ENCODE assay signal across 9 cellular contexts in the genomic region with DNA sequence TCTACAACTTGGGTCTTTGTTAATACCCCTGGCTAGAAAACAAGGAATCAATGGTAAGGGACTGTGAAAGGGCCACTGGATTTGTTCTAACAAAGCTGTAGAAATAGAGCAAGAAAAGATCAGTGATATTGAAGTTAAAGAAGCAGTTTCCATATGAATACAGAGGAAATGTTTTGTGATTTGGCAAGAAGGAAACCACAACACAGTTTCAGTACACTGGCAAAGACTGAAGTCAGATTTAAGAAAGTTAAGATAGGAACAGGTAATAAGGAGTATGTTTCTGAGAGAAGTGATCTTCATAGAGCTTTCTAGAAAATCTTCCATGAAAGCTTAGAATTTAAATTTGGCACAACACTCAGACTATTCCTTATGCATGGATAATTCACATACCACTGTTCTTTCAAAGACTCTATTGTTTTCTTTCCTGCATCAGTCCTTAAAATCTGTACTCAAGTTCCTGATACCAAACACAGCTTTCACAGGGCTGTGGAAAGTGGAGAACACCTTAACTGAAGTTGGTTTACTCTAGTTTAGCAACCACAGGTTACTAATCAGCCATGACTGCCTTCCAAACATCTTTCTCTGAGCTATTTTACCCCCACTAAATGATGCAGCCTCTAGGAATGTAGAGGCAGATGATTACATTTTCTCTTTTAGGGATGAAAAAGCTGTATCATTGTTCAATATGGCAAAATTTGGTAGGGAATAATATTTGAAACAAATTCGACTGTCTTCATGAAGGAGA. TPM values are rescaled to one million over a fixed set of nuclear protein-coding genes. Genes with fewer than 3 reads are reported as not detected.
A peak's percentile ranks its signal among the peaks of the same experiment; 100 is the strongest.
DNase-seq lines count a peak whose midpoint lies in the region; ATAC-seq and TF ChIP-seq lines count a peak whose summit lies in the region.
"Had no signal": no experiment of that assay in that cellular context is flagged by ENCODE, and none has a peak within 500 bp of the region (broad histone marks: within the 10 kb centered on the region; RNA-seq: fewer than 3 reads in every experiment).

No MANE protein-coding gene starts in this region.

- H3K27me3 ChIP-seq in MG63 = no peaks in the 10 kb centered on the region

- H3K4me3 ChIP-seq in choroid plexus epithelial cell (ENCODE audit: low read depth, low read length) (no peak overlapping the region), MG63 (no peak overlapping the region)

- no peak for TF ChIP-seq CTCF in choroid plexus epithelial cell (conservative IDR thresholded peaks at IDR 0.05; ENCODE audit: low read depth, low read length)

- H3K9me3 ChIP-seq in MG63 = peaks cover 4% of the 10 kb centered on the region

- DNase-seq in choroid plexus epithelial cell (ENCODE audit: low read depth) (peak; percentile 46), MG63 (no peak), cerebellar cortex (ENCODE audit: low spot score) (no peak)
- DNase-seq: GOT3 had no signal

- no peaks in the 10 kb centered on the region for H3K36me3 ChIP-seq in MG63

- ATAC-seq in GM18502 (IDR thresholded peaks at IDR 0.05; ENCODE audit: poor library complexity, unreplicated experiment) (peak; percentile 77), GM21737 (IDR thresholded peaks at IDR 0.05; ENCODE audit: unreplicated experiment) (peak; percentile 76), HG03442 (IDR thresholded peaks at IDR 0.05; ENCODE audit: unreplicated experiment) (peak; percentile 83), HG02840 (IDR thresholded peaks at IDR 0.05; ENCODE audit: low FRiP score, unreplicated experiment) (no peak), HG03571 (IDR thresholded peaks at IDR 0.05; ENCODE audit: unreplicated experiment) (no peak)

RNA-seq across cellular contexts. Expression of gene ALCAM, which starts 32.4 kb away (rescaled TPM):
- total RNA-seq in MG63 (2014; rRNA removed; shearing (Covaris generic); ENCODE audit: low replicate concordance) = 36.9 and 44.5 TPM in 2 replicates

Comparison
In these comparisons a context has a peak if more than half of its experiments do, and no peak if none do; other contexts are left out.
1. ATAC-seq: peak in GM18502 (single experiment), GM21737 (single experiment) and HG03442 (single experiment); none in HG02840 (single experiment) and HG03571 (single experiment).